Comparison of ENCODE assay signal across 18 cellular contexts in the genomic region with DNA sequence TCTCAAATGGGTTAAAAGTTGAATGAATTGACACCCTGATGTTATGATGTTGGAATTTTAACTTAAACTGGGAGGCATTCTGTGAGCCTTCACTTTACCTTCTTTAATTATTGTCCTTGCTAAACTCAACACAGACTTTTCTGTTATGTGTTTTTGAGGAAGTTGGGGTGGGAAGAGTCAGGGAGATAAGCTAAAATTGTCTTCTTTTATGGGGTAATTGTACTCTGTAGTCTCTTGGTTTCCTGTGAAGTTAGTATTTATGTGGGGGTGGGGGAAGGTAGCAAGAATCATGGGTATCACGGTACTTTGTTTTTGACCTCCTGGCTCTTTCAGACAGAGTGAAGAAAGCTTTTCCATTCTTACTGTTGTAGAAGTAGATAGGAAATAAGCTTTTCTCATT. TPM values are rescaled to one million over a fixed set of nuclear protein-coding genes. Genes with fewer than 3 reads are reported as not detected.
A peak's percentile ranks its signal among the peaks of the same experiment; 100 is the strongest.
DNase-seq lines count a peak whose midpoint lies in the region; ATAC-seq and TF ChIP-seq lines count a peak whose summit lies in the region.
"Had no signal": no experiment of that assay in that cellular context is flagged by ENCODE, and none has a peak within 500 bp of the region (broad histone marks: within the 10 kb centered on the region; RNA-seq: fewer than 3 reads in every experiment).

No MANE protein-coding gene starts in this region.

- in situ Hi-C loops in transverse colon (cut with MboI; ENCODE audit: low pct_ligation_motif_present in 1 of 4, low pct_unique_long_range_greater_than_20kb in 1 of 4, low sequenced_read_pairs in 3 of 4), result no loop called here

- TF ChIP-seq EP300 in transverse colon (IDR thresholded peaks at IDR 0.05; ENCODE audit: low read depth), result no peak

- H3K4me3 Mint-ChIP-seq in activated T-cell treated with anti-CD3 and anti-CD28 coated beads, Interleukin-2, amount 50 U/mL, for 72 hours, result no peak overlapping the region
- no peak overlapping the region for H3K4me3 Mint-ChIP-seq in activated T-cell treated with anti-CD3 and anti-CD28 coated beads, Interleukin-2, amount 50 U/mL, for 4 hours
- no peak overlapping the region for H3K4me3 Mint-ChIP-seq in activated naive CD8-positive, alpha-beta T cell
- H3K4me3 Mint-ChIP-seq: brain, GM23338, naive B cell had no signal

- H3K4me1 ChIP-seq in prostate gland (replicated peaks) (no peaks in the 10 kb centered on the region), transverse colon (peaks cover 0 to 10% (median 0%) of the 10 kb centered on the region in 4 donors)
- H3K4me1 ChIP-seq: right atrium auricular region had no signal

- intact Hi-C loops in prostate gland (cut with DNase I), result no loop called here
- intact Hi-C loops in transverse colon (cut with DNase I; ENCODE audit: low total_unique reads), result no loop called here

- H3K4me1 Mint-ChIP-seq in activated T-cell treated with anti-CD3 and anti-CD28 coated beads, Interleukin-2, amount 50 U/mL, for 72 hours (ENCODE audit: low read depth), result peaks cover 6% of the 10 kb centered on the region
- H3K4me1 Mint-ChIP-seq in activated T-cell treated with anti-CD3 and anti-CD28 coated beads, Interleukin-2, amount 50 U/mL, for 4 hours (ENCODE audit: low read depth), result peaks cover 11% of the 10 kb centered on the region
- peaks cover 14% of the 10 kb centered on the region for H3K4me1 Mint-ChIP-seq in activated naive CD8-positive, alpha-beta T cell (ENCODE audit: low read depth)
- H3K4me1 Mint-ChIP-seq: brain, GM23338 had no signal

- WGBS in prostate gland, result 86% methylated on average over 1 of the region's 1 CpG
- 56 to 57% methylated on average over 1 of the region's 1 CpG for WGBS in transverse colon (ENCODE audit: low coverage in 1 of 2), 2 donors

- H3K9me3 Mint-ChIP-seq in activated T-cell treated with anti-CD3 and anti-CD28 coated beads, Interleukin-2, amount 50 U/mL, for 72 hours, result no peaks in the 10 kb centered on the region
- no peaks in the 10 kb centered on the region for H3K9me3 Mint-ChIP-seq in activated T-cell treated with anti-CD3 and anti-CD28 coated beads, Interleukin-2, amount 50 U/mL, for 4 hours
- H3K9me3 Mint-ChIP-seq in activated naive CD8-positive, alpha-beta T cell (ENCODE audit: low read depth), result no peaks in the 10 kb centered on the region
- H3K9me3 Mint-ChIP-seq: brain, GM23338, naive B cell had no signal

- H3K4me3 ChIP-seq in prostate gland (no peak overlapping the region), transverse colon (no peak overlapping the region)
- H3K4me3 ChIP-seq: GM23338, right atrium auricular region had no signal

- ATAC-seq in activated T-cell treated with anti-CD3 and anti-CD28 coated beads, Interleukin-2, amount 50 U/mL, for 72 hours (replicated peaks in 1 of 2), result no peak
- ATAC-seq in activated T-cell treated with anti-CD3 and anti-CD28 coated beads, Interleukin-2, amount 50 U/mL, for 4 hours, result no peak
- ATAC-seq: activated CD4-positive, CD25-positive, alpha-beta regulatory T cell treated with anti-CD3 and anti-CD28 coated beads, Interleukin-2, amount 50 U/mL, for 24 hours; GM23338; SK-N-SH treated with all-trans-retinoic acid at 6 μM for 48 hours had no signal

- no peak for TF ChIP-seq CTCF in prostate gland (IDR thresholded peaks at IDR 0.05)
- TF ChIP-seq CTCF in transverse colon (IDR thresholded peaks at IDR 0.05), result no peak

- DNase-seq in activated T-cell treated with anti-CD3 and anti-CD28 coated beads, Interleukin-2, amount 50 U/mL, for 72 hours, result no peak
- no peak for DNase-seq in activated T-cell treated with anti-CD3 and anti-CD28 coated beads, Interleukin-2, amount 50 U/mL, for 4 hours
- DNase-seq in NOMO-1 treated with dmso at 0.1 percent for 144 hours (lab: John Stamatoyannopoulos, UW; ENCODE audit: unreplicated experiment) (peak; percentile 54), prostate gland (ENCODE audit: low spot score) (no peak), NCI-H146 treated with DMSO at 0.1 percent for 48 hours (lab: John Stamatoyannopoulos, UW; ENCODE audit: unreplicated experiment) (no peak), transverse colon (no peak), SHP77 treated with DMSO at 0.1 percent for 48 hours (lab: John Stamatoyannopoulos, UW) (no peak)
- DNase-seq: activated T-cell treated with anti-CD3 and anti-CD28 coated beads, Interleukin-2, amount 50 U/mL, for 1 hour; naive B cell; NCI-H1436 treated with DMSO at 0.1 percent for 48 hours; NCI-H446; stimulated activated CD4-positive, alpha-beta T cell treated with anti-CD3 and anti-CD28 coated beads, Interleukin-2, amount 100 ng/mL, for 48 hours had no signal

- H3K36me3 ChIP-seq in prostate gland, result no peaks in the 10 kb centered on the region
- peaks cover 0 to 51% (median 9%) of the 10 kb centered on the region in 4 donors for H3K36me3 ChIP-seq in transverse colon

- peak overlapping the region; percentile 51 for H3K27ac Mint-ChIP-seq in activated T-cell treated with anti-CD3 and anti-CD28 coated beads, Interleukin-2, amount 50 U/mL, for 72 hours
- H3K27ac Mint-ChIP-seq in activated naive CD8-positive, alpha-beta T cell, result peak overlapping the region; percentile 61
- H3K27ac Mint-ChIP-seq: GM23338 had no signal

- H3K27me3 ChIP-seq in prostate gland (replicated peaks; ENCODE audit: insufficient read depth), result no peaks in the 10 kb centered on the region
- no peaks in the 10 kb centered on the region for H3K27me3 ChIP-seq in transverse colon
- H3K27me3 ChIP-seq: right atrium auricular region had no signal

- TF ChIP-seq POLR2A in prostate gland (IDR thresholded peaks at IDR 0.05) (no peak), transverse colon (IDR thresholded peaks at IDR 0.05) (no peak)

- no peaks in the 10 kb centered on the region for H3K27me3 Mint-ChIP-seq in activated T-cell treated with anti-CD3 and anti-CD28 coated beads, Interleukin-2, amount 50 U/mL, for 72 hours (ENCODE audit: low read depth)
- H3K27me3 Mint-ChIP-seq in activated T-cell treated with anti-CD3 and anti-CD28 coated beads, Interleukin-2, amount 50 U/mL, for 4 hours (ENCODE audit: low read depth), result no peaks in the 10 kb centered on the region
- H3K27me3 Mint-ChIP-seq in activated naive CD8-positive, alpha-beta T cell, result no peaks in the 10 kb centered on the region
- H3K27me3 Mint-ChIP-seq: brain, naive B cell had no signal

- H3K9me3 ChIP-seq in prostate gland (no peaks in the 10 kb centered on the region), transverse colon (no peaks in the 10 kb centered on the region)
- H3K9me3 ChIP-seq: right atrium auricular region had no signal

- H3K36me3 Mint-ChIP-seq in activated T-cell treated with anti-CD3 and anti-CD28 coated beads, Interleukin-2, amount 50 U/mL, for 72 hours (ENCODE audit: insufficient read depth in 2 of 2), result peaks cover 1 to 14% of the 10 kb centered on the region in 2 donors
- H3K36me3 Mint-ChIP-seq in activated T-cell treated with anti-CD3 and anti-CD28 coated beads, Interleukin-2, amount 50 U/mL, for 4 hours (ENCODE audit: insufficient read depth), result peaks cover 27% of the 10 kb centered on the region
- peaks cover 10% of the 10 kb centered on the region for H3K36me3 Mint-ChIP-seq in activated naive CD8-positive, alpha-beta T cell

- H3K27ac ChIP-seq in prostate gland (peak overlapping the region; percentile 45 to 67), transverse colon (peak overlapping the region in 1 of 4 donors; percentile 18)
- H3K27ac ChIP-seq: right atrium auricular region had no signal

RNA-seq across cellular contexts. Expression of gene RAB21, which starts 32.9 kb away (rescaled TPM):
- total RNA-seq in activated T-cell treated with anti-CD3 and anti-CD28 coated beads, Interleukin-2, amount 50 U/mL, for 72 hours, result 100 to 1,000 TPM in 1 of 2 donors, 10 to 100 TPM in 1; 97.0 to 102 TPM
- total RNA-seq in activated T-cell treated with anti-CD3 and anti-CD28 coated beads, Interleukin-2, amount 50 U/mL, for 4 hours, result 10 to 100 TPM; 90.5 to 97.5 (median 92.4) TPM
- total RNA-seq in prostate gland (10 to 100 TPM; 20.8 to 23.7 TPM), transverse colon (10 to 100 TPM; 15.9 to 48.4 (median 29.9) TPM)

RNA-seq across cellular contexts. Expression of gene TBC1D15, which starts 52.0 kb away (rescaled TPM):
- total RNA-seq in activated T-cell treated with anti-CD3 and anti-CD28 coated beads, Interleukin-2, amount 50 U/mL, for 72 hours, result 10 to 100 TPM; 78.5 to 81.2 TPM
- total RNA-seq in activated T-cell treated with anti-CD3 and anti-CD28 coated beads, Interleukin-2, amount 50 U/mL, for 4 hours, result 10 to 100 TPM; 26.2 to 31.2 (median 30.7) TPM
- 10 to 100 TPM; 41.2 to 42.1 TPM for total RNA-seq in prostate gland
- 10 to 100 TPM in 3 of 4 donors, 1 to 10 TPM in 1; 5.6 to 42.1 (median 31.1) TPM for total RNA-seq in transverse colon
